In genomic region chr5:6450235-6450860, GRCh38 we compare ENCODE assay signal across 13 cellular contexts. TPM values are rescaled to one million over a fixed set of nuclear protein-coding genes. Genes with fewer than 3 reads are reported as not detected.
DNase-seq lines count a peak whose midpoint lies in the region; ATAC-seq and TF ChIP-seq lines count a peak whose summit lies in the region.
"Had no signal": no experiment of that assay in that cellular context is flagged by ENCODE, and none has a peak within 500 bp of the region (broad histone marks: within the 10 kb centered on the region; RNA-seq: fewer than 3 reads in every experiment).

No MANE protein-coding gene starts in this region.

- CTCF ChIA-PET in activated naive CD4-positive, alpha-beta T cell treated with anti-CD3 and anti-CD28 coated beads for 36 hours (lab: Charles Lee) = interaction anchor here (2.0 kb wide), 1 partner anchor 131 kb away, joined by 4 read pairs; no protein-coding TSS in a partner anchor

- TF ChIP-seq CTCF in testis (IDR thresholded peaks at IDR 0.05) = no peak

- no peak overlapping the region for H3K27ac Mint-ChIP-seq in activated naive CD4-positive, alpha-beta T cell treated with anti-CD3 and anti-CD28 coated beads, Interleukin-2, amount 50 U/mL, for 24 hours
- no peak overlapping the region for H3K27ac Mint-ChIP-seq in activated naive CD4-positive, alpha-beta T cell treated with anti-CD3 and anti-CD28 coated beads for 36 hours
- H3K27ac Mint-ChIP-seq: stimulated activated effector memory CD8-positive, alpha-beta T cell treated with anti-CD3 and anti-CD28 coated beads, Interleukin-12 subunit alpha, Interleukin-12 subunit beta, amount 100 ng/mL, for 72 hours had no signal

- no peaks in the 10 kb centered on the region for H3K9me3 Mint-ChIP-seq in activated naive CD4-positive, alpha-beta T cell treated with anti-CD3 and anti-CD28 coated beads, Interleukin-2, amount 50 U/mL, for 24 hours
- H3K9me3 Mint-ChIP-seq in activated naive CD4-positive, alpha-beta T cell treated with anti-CD3 and anti-CD28 coated beads for 36 hours = no peaks in the 10 kb centered on the region
- H3K9me3 Mint-ChIP-seq: stimulated activated effector memory CD8-positive, alpha-beta T cell treated with anti-CD3 and anti-CD28 coated beads, Interleukin-12 subunit alpha, Interleukin-12 subunit beta, amount 100 ng/mL, for 72 hours had no signal

- peaks cover 4% of the 10 kb centered on the region; the same call in 1 of the 2 replicates for H3K4me1 ChIP-seq in iPS-20b (ENCODE audit: insufficient read depth, low read length)
- peaks cover 19% of the 10 kb centered on the region for H3K4me1 ChIP-seq in testis

- no peak overlapping the region for H3K27ac ChIP-seq in iPS-20b (ENCODE audit: low read length)
- no peak overlapping the region for H3K27ac ChIP-seq in testis

- no peak for DNase-seq in activated naive CD4-positive, alpha-beta T cell treated with anti-CD3 and anti-CD28 coated beads for 36 hours
- DNase-seq in NCI-H69 (lab: John Stamatoyannopoulos, UW) (peak; percentile 81), testis (no peak), NOMO-1 (lab: John Stamatoyannopoulos, UW; ENCODE audit: unreplicated experiment in 2 of 2) (no peak), sciatic nerve (ENCODE audit: low spot score) (no peak)
- no peak for DNase-seq in activated CD4-positive, alpha-beta T cell treated with anti-CD3 and anti-CD28 coated beads, Interleukin-2, amount 50 U/mL, for 4 hours
- DNase-seq: anterior cingulate cortex; GF-D8; IMR-90; stimulated activated CD4-positive, alpha-beta T cell treated with anti-CD3 and anti-CD28 coated beads, Interleukin-15, amount 100 ng/mL, for 24 hours had no signal

- peak overlapping the region; percentile 37 for H3K4me3 Mint-ChIP-seq in activated naive CD4-positive, alpha-beta T cell treated with anti-CD3 and anti-CD28 coated beads, Interleukin-2, amount 50 U/mL, for 24 hours
- no peak overlapping the region for H3K4me3 Mint-ChIP-seq in activated naive CD4-positive, alpha-beta T cell treated with anti-CD3 and anti-CD28 coated beads for 36 hours
- H3K4me3 Mint-ChIP-seq: stimulated activated effector memory CD8-positive, alpha-beta T cell treated with anti-CD3 and anti-CD28 coated beads, Interleukin-12 subunit alpha, Interleukin-12 subunit beta, amount 100 ng/mL, for 72 hours had no signal

- peaks cover 11% of the 10 kb centered on the region for H3K4me1 Mint-ChIP-seq in activated naive CD4-positive, alpha-beta T cell treated with anti-CD3 and anti-CD28 coated beads, Interleukin-2, amount 50 U/mL, for 24 hours
- peaks cover 12% of the 10 kb centered on the region for H3K4me1 Mint-ChIP-seq in activated naive CD4-positive, alpha-beta T cell treated with anti-CD3 and anti-CD28 coated beads for 36 hours (ENCODE audit: low read depth)

- no peaks in the 10 kb centered on the region for H3K36me3 ChIP-seq in iPS-20b (ENCODE audit: insufficient read depth, low read depth, low read length)
- no peaks in the 10 kb centered on the region for H3K36me3 ChIP-seq in testis (ENCODE audit: low read depth, missing control alignments)

- intact Hi-C loops in activated naive CD4-positive, alpha-beta T cell treated with anti-CD3 and anti-CD28 coated beads for 36 hours (cut with micrococcal nuclease) = loop anchor here (5.0 kb wide), 1 partner anchor 137 kb away; no protein-coding TSS in a partner anchor
- intact Hi-C loops in testis (cut with DNase I; ENCODE audit: low total_unique reads) = no loop called here
- intact Hi-C loops in sciatic nerve (cut with DNase I) = no loop called here

- peaks cover 34% of the 10 kb centered on the region for H3K27me3 Mint-ChIP-seq in activated naive CD4-positive, alpha-beta T cell treated with anti-CD3 and anti-CD28 coated beads, Interleukin-2, amount 50 U/mL, for 24 hours
- H3K27me3 Mint-ChIP-seq in activated naive CD4-positive, alpha-beta T cell treated with anti-CD3 and anti-CD28 coated beads for 36 hours (ENCODE audit: low read depth) = peaks cover 61% of the 10 kb centered on the region

- no peak overlapping the region for H3K9ac ChIP-seq in iPS-20b (ENCODE audit: low read depth, low read length)

- H3K9me3 ChIP-seq in iPS-20b (ENCODE audit: insufficient read depth, low read depth, low read length) = no peaks in the 10 kb centered on the region
- H3K9me3 ChIP-seq in testis = no peaks in the 10 kb centered on the region

- 25 to 33% methylated on average over 12 of the region's 12 CpGs for WGBS in testis, 2 donors

- H3K27me3 ChIP-seq in iPS-20b (ENCODE audit: insufficient read depth, low read length) (peaks cover 92% of the 10 kb centered on the region), testis (no peaks in the 10 kb centered on the region)

- H3K4me3 ChIP-seq in iPS-20b (ENCODE audit: low read length) (0 out of 2 replicates have a peak overlapping the region, but pooled peaks have one; percentile 18), testis (peak overlapping the region; percentile 29 to 55)

- TF ChIP-seq POLR2A in testis (IDR thresholded peaks at IDR 0.05) = no peak

- no peak for ATAC-seq in sciatic nerve
- ATAC-seq: stimulated activated effector memory CD8-positive, alpha-beta T cell treated with anti-CD3 and anti-CD28 coated beads, Interleukin-12 subunit alpha, Interleukin-12 subunit beta, amount 100 ng/mL, for 72 hours had no signal

- H3K36me3 Mint-ChIP-seq in activated naive CD4-positive, alpha-beta T cell treated with anti-CD3 and anti-CD28 coated beads, Interleukin-2, amount 50 U/mL, for 24 hours = no peaks in the 10 kb centered on the region
- no peaks in the 10 kb centered on the region for H3K36me3 Mint-ChIP-seq in activated naive CD4-positive, alpha-beta T cell treated with anti-CD3 and anti-CD28 coated beads for 36 hours (ENCODE audit: low read depth)
- H3K36me3 Mint-ChIP-seq: stimulated activated effector memory CD8-positive, alpha-beta T cell treated with anti-CD3 and anti-CD28 coated beads, Interleukin-12 subunit alpha, Interleukin-12 subunit beta, amount 100 ng/mL, for 72 hours had no signal

RNA-seq across cellular contexts. Expression of gene UBE2QL1, which starts 1.7 kb away (rescaled TPM):
- not detected for total RNA-seq in activated naive CD4-positive, alpha-beta T cell treated with anti-CD3 and anti-CD28 coated beads for 36 hours
- 1 to 10 TPM; 1.9 to 3.2 TPM for total RNA-seq in testis
- polyA plus RNA-seq in testis (ENCODE audit: insufficient read depth, low read depth, low replicate concordance) = 2.0 TPM
- total RNA-seq in sciatic nerve = 0.94 TPM
- total RNA-seq: IMR-90 had no signal
- polyA plus RNA-seq: IMR-90 had no signal
